8 cellular contexts compared by ENCODE assay signal in the genomic region with DNA sequence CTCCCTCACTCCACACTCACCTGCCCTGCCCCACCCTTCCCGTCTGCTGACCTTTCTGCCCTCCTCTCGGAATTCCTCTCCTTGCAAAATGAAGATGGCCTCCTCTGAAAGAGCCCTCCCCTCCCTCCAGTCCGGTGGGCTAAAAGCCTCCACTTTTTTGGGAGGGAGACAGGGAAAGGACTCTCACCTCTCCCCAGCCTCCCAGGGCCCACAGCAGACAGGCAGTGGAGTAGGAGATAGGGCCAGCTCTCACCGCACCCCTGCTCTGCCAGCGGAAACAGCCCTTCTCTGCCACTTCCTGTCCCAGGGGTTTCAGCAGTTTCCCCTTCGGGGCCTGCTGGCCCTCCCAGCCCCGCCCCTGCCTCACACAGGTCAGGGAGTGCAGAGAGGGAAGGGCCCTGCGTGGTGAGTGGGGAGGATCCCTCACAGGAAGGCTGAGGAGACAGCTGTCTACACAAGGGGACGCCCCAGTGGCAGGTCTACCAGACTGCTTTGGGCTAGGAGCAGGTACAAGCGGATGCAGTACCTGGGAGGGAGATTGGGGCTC. TPM values are rescaled to one million over a fixed set of nuclear protein-coding genes. Genes with fewer than 3 reads are reported as not detected.
A peak's percentile ranks its signal among the peaks of the same experiment; 100 is the strongest.
DNase-seq lines count a peak whose midpoint lies in the region; ATAC-seq and TF ChIP-seq lines count a peak whose summit lies in the region.

No MANE protein-coding gene starts in this region.

- H3K27ac Mint-ChIP-seq in endothelial cell (ENCODE audit: unreplicated experiment): peak overlapping the region; percentile 48

- H3K4me1 Mint-ChIP-seq in endothelial cell (ENCODE audit: unreplicated experiment): peaks cover 19% of the 10 kb centered on the region

- peak; percentile 97 for ATAC-seq in GM21390 (IDR thresholded peaks at IDR 0.05; ENCODE audit: unreplicated experiment)

- no peak for TF ChIP-seq CTCF in endothelial cell (IDR thresholded peaks at IDR 0.05; ENCODE audit: unreplicated experiment)

- no peaks in the 10 kb centered on the region for H3K36me3 Mint-ChIP-seq in endothelial cell (ENCODE audit: low read depth, unreplicated experiment)

- H3K4me3 Mint-ChIP-seq in endothelial cell (ENCODE audit: unreplicated experiment): no peak overlapping the region

- H3K9me3 Mint-ChIP-seq in endothelial cell (ENCODE audit: unreplicated experiment): no peaks in the 10 kb centered on the region

- H3K27me3 Mint-ChIP-seq in endothelial cell (ENCODE audit: unreplicated experiment): peaks cover 6% of the 10 kb centered on the region

- DNase-seq in GDM1 (lab: John Stamatoyannopoulos, UW): peak; percentile 96
- peak; percentile 30 for DNase-seq in HT1080 (ENCODE audit: low read depth)
- DNase-seq in activated CD4-positive, CD25-positive, alpha-beta regulatory T cell treated with anti-CD3 and anti-CD28 coated beads, Interleukin-2, amount 50 U/mL, for 72 hours: peak; percentile 78
- DNase-seq in endothelial cell (ENCODE audit: low spot score): peak; percentile 26
- DNase-seq in stimulated activated CD4-positive, alpha-beta T cell treated with anti-CD3 and anti-CD28 coated beads, Interleukin-2, amount 100 ng/mL, for 24 hours: peak; percentile 71 to 80
- no peak for DNase-seq in middle frontal gyrus (ENCODE audit: extremely low spot score, low spot score)
- DNase-seq in NCI-H1694 treated with DMSO at 0.1 percent for 48 hours (lab: John Stamatoyannopoulos, UW): no peak

RNA-seq across cellular contexts. Expression of gene ELF4, which starts 18.2 kb away (rescaled TPM):
- 13.1 and 18.2 TPM in 2 replicates for total RNA-seq in HT1080 (2014; rRNA removed; shearing (Covaris generic))
- polyA plus RNA-seq in HT1080 (2015; cell fraction: cytosol; rRNA removed): 17.3 and 19.6 TPM in 2 replicates
- polyA plus RNA-seq in HT1080 (2015; cell fraction: nucleus; rRNA removed): 11.3 and 12.7 TPM in 2 replicates
- total RNA-seq in endothelial cell (ENCODE audit: unreplicated experiment): 23.6 TPM

Comparison
In these comparisons a context has a peak if more than half of its experiments do, and no peak if none do; other contexts are left out.
1. DNase-seq: peak in GDM1 (single experiment), HT1080 (single experiment), activated CD4-positive, CD25-positive, alpha-beta regulatory T cell treated with anti-CD3 and anti-CD28 coated beads, Interleukin-2, amount 50 U/mL, for 72 hours (single experiment), endothelial cell (single experiment) and stimulated activated CD4-positive, alpha-beta T cell treated with anti-CD3 and anti-CD28 coated beads, Interleukin-2, amount 100 ng/mL, for 24 hours (2 of 2); none in middle frontal gyrus (single experiment) and NCI-H1694 treated with DMSO at 0.1 percent for 48 hours (single experiment).